ENCODE assay signal across 16 cellular contexts in genomic region chr22:30209642-30210041, GRCh38. TPM values are rescaled to one million over a fixed set of nuclear protein-coding genes. Genes with fewer than 3 reads are reported as not detected.
DNase-seq lines count a peak whose midpoint lies in the region; ATAC-seq and TF ChIP-seq lines count a peak whose summit lies in the region.
"Had no signal": no experiment of that assay in that cellular context is flagged by ENCODE, and none has a peak within 500 bp of the region (broad histone marks: within the 10 kb centered on the region; RNA-seq: fewer than 3 reads in every experiment).

No MANE protein-coding gene starts in this region.

- 0 out of 2 replicates have a peak overlapping the region, but pooled peaks have one; percentile 52 for H2AFZ ChIP-seq in GM23338

- H3K4me1 ChIP-seq in GM23338 (ENCODE audit: insufficient read depth), result peaks cover 7% of the 10 kb centered on the region
- peaks cover 50% of the 10 kb centered on the region for H3K4me1 ChIP-seq in body of pancreas
- H3K4me1 ChIP-seq in lower lobe of right lung, result peaks cover 59% of the 10 kb centered on the region
- H3K4me1 ChIP-seq in stomach smooth muscle (ENCODE audit: control insufficient read depth, insufficient read depth, low read length), result peaks cover 10% of the 10 kb centered on the region

- H3K36me3 ChIP-seq in GM23338 (ENCODE audit: insufficient read depth) (no peaks in the 10 kb centered on the region), body of pancreas (replicated peaks in 1 of 2; ENCODE audit: insufficient read depth in 1 of 2, low read depth in 2 of 2) (no peaks in the 10 kb centered on the region), lower lobe of right lung (no peaks in the 10 kb centered on the region), stomach smooth muscle (ENCODE audit: control insufficient read depth in 2 of 2, insufficient read depth in 2 of 2, low read length in 2 of 2) (no peaks in the 10 kb centered on the region)
- H3K36me3 ChIP-seq: thyroid gland had no signal

- no peaks in the 10 kb centered on the region for H3K9me2 ChIP-seq in GM23338 (ENCODE audit: insufficient read depth)

- H3K4me3 ChIP-seq in GM23338, result no peak overlapping the region
- H3K4me3 ChIP-seq in body of pancreas, result no peak overlapping the region
- no peak overlapping the region for H3K4me3 ChIP-seq in lower lobe of right lung
- H3K4me3 ChIP-seq in stomach smooth muscle (ENCODE audit: low read length in 2 of 2), result no peak overlapping the region
- H3K4me3 ChIP-seq: thyroid gland had no signal

- H3K27me3 Mint-ChIP-seq in GM23338 (ENCODE audit: insufficient read depth, low read depth, poor library complexity) (peaks cover 8% of the 10 kb centered on the region), natural killer cell (ENCODE audit: low read depth in 2 of 2) (no peaks in the 10 kb centered on the region)
- H3K27me3 Mint-ChIP-seq: activated naive CD8-positive, alpha-beta T cell had no signal

- H4K20me1 ChIP-seq in GM23338 (replicated peaks; ENCODE audit: insufficient read depth), result no peaks in the 10 kb centered on the region

- whole genome bisulfite sequencing in body of pancreas, 2 donors, result 87% methylated on average over 4 to 5 of the region's 6 CpGs

- peaks cover 29% of the 10 kb centered on the region for H3K4me1 Mint-ChIP-seq in GM23338
- H3K4me1 Mint-ChIP-seq in natural killer cell, result peaks cover 12 to 14% of the 10 kb centered on the region in 2 donors

- intact Hi-C loops in body of pancreas (cut with DNase I), result no loop called here
- intact Hi-C loops in lower lobe of right lung (cut with DNase I), result no loop called here
- intact Hi-C loops in natural killer cell (cut with micrococcal nuclease), result no loop called here

- H3K9me3 Mint-ChIP-seq in GM23338 (no peaks in the 10 kb centered on the region; the same call in 2 of the 3 replicates), natural killer cell (no peaks in the 10 kb centered on the region)
- H3K9me3 Mint-ChIP-seq: central memory CD8-positive, alpha-beta T cell had no signal

- H3K4me2 ChIP-seq in GM23338, result no peak overlapping the region

- no peaks in the 10 kb centered on the region for H3F3A ChIP-seq in GM23338 (replicated peaks; ENCODE audit: low read depth)

- TF ChIP-seq CTCF in GM23338 (conservative IDR thresholded peaks at IDR 0.05; ENCODE audit: low read depth in 2 of 2) (no peak), body of pancreas (IDR thresholded peaks at IDR 0.05) (no peak), lower lobe of right lung (IDR thresholded peaks at IDR 0.05) (no peak), natural killer cell (IDR thresholded peaks at IDR 0.05) (no peak)

- H3K9me3 ChIP-seq in body of pancreas (no peaks in the 10 kb centered on the region), lower lobe of right lung (no peaks in the 10 kb centered on the region), stomach smooth muscle (ENCODE audit: control insufficient read depth in 2 of 2, low read length in 2 of 2) (no peaks in the 10 kb centered on the region)
- H3K9me3 ChIP-seq: thyroid gland had no signal

- ATAC-seq in GM23338 (no peak), body of pancreas (no peak), lower lobe of right lung (no peak), HG03571 (IDR thresholded peaks at IDR 0.05; ENCODE audit: unreplicated experiment) (no peak), natural killer cell (no peak)
- ATAC-seq: left colon had no signal

- H3K36me3 Mint-ChIP-seq in GM23338 (ENCODE audit: low read depth), result no peaks in the 10 kb centered on the region
- no peaks in the 10 kb centered on the region for H3K36me3 Mint-ChIP-seq in natural killer cell
- H3K36me3 Mint-ChIP-seq: activated naive CD8-positive, alpha-beta T cell had no signal

- no peaks in the 10 kb centered on the region for H3K27me3 ChIP-seq in GM23338 (ENCODE audit: insufficient read depth)
- no peaks in the 10 kb centered on the region for H3K27me3 ChIP-seq in body of pancreas
- H3K27me3 ChIP-seq in lower lobe of right lung (ENCODE audit: low read depth), result no peaks in the 10 kb centered on the region
- peaks cover 3 to 7% of the 10 kb centered on the region in 2 donors for H3K27me3 ChIP-seq in stomach smooth muscle (ENCODE audit: control insufficient read depth in 1 of 2, insufficient read depth in 2 of 2, low read length in 2 of 2)
- H3K27me3 ChIP-seq: thyroid gland had no signal

- H3K79me2 ChIP-seq in GM23338 (replicated peaks; ENCODE audit: insufficient read depth), result no peaks in the 10 kb centered on the region

- no peak for TF ChIP-seq POLR2A in body of pancreas (IDR thresholded peaks at IDR 0.05)

- DNase-seq in GM23338 (ENCODE audit: low spot score) (no peak), body of pancreas (no peak), lower lobe of right lung (no peak), NCI-H1694 treated with DMSO at 0.1 percent for 48 hours (lab: John Stamatoyannopoulos, UW) (no peak), medulla oblongata (ENCODE audit: extremely low spot score) (no peak), natural killer cell (no peak)
- DNase-seq: glutamatergic neuron; left colon; MV-4-11; stimulated activated CD4-positive, alpha-beta T cell treated with anti-CD3 and anti-CD28 coated beads, Interleukin-15, amount 100 ng/mL, for 24 hours; T-helper 1 cell; thyroid gland had no signal

- H3K4me3 Mint-ChIP-seq in GM23338 (no peak overlapping the region), natural killer cell (no peak overlapping the region)
- H3K4me3 Mint-ChIP-seq: activated naive CD8-positive, alpha-beta T cell; central memory CD8-positive, alpha-beta T cell had no signal

- H3K9ac ChIP-seq in stomach smooth muscle (ENCODE audit: low read length in 2 of 2), result no peak overlapping the region

- no peak overlapping the region for H3K27ac Mint-ChIP-seq in GM23338
- peak overlapping the region in 1 of 2 donors; percentile 44 for H3K27ac Mint-ChIP-seq in natural killer cell
- H3K27ac Mint-ChIP-seq: activated naive CD8-positive, alpha-beta T cell had no signal

- H3K27ac ChIP-seq in GM23338 (ENCODE audit: low read depth), result no peak overlapping the region
- H3K27ac ChIP-seq in body of pancreas, result peak overlapping the region in 3 of 4 donors; percentile 67 to 74 (median 71)
- H3K27ac ChIP-seq in lower lobe of right lung, result peak overlapping the region; percentile 76
- H3K27ac ChIP-seq in stomach smooth muscle (ENCODE audit: low read length), result peak overlapping the region; percentile 58

RNA-seq across cellular contexts. Expression of gene LIF, which starts 36.9 kb away (rescaled TPM):
- total RNA-seq in GM23338 (2014; rRNA removed; shearing (Covaris generic)), result 3.6 and 5.9 TPM in 2 replicates
- polyA plus RNA-seq in GM23338 (2016; fragmentation: Nextera tagmentation; extraction: Ambion mirVana), result 1.2 and 1.8 TPM in 2 replicates
- total RNA-seq in body of pancreas, result 1 to 10 TPM in 1 of 2 donors, under 1 TPM in 1; 0.52 to 1.3 TPM
- total RNA-seq in lower lobe of right lung, result 3.1 TPM
- total RNA-seq in natural killer cell, result 1 to 10 TPM; 2.0 to 2.7 (median 2.6) TPM

RNA-seq across cellular contexts. Expression of gene OSM, which starts 57.0 kb away (rescaled TPM):
- not detected in 2 replicates for total RNA-seq in GM23338 (2014; rRNA removed; shearing (Covaris generic))
- not detected in 2 replicates for polyA plus RNA-seq in GM23338 (2016; fragmentation: Nextera tagmentation; extraction: Ambion mirVana)
- total RNA-seq in body of pancreas (not detected), lower lobe of right lung (1.1 TPM), natural killer cell (100 to 1,000 TPM in 1 of 3 donors, 10 to 100 TPM in 2; 17.4 to 142 (median 18.1) TPM)
